18 cellular contexts compared by ENCODE assay signal in the genomic region with DNA sequence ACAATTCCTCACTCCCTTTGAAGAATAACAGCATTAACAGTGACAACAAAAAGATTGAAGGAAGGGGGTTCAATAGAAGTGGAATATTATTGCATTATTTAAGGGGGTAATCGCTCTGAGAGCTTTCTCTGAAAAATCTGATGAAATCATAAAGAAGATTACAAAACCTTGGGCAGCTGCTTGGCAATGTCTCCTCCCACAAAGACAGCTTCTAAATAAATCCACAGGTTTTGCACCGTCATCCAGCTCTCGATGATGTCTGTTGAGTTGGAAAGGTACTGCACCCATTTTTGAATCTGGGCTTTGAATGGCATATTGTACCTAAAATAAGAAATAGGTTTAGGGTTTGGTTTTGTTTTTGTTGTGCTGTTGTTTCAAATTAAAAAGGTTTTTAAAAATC.
"Had no signal": no experiment of that assay in that cellular context is flagged by ENCODE, and none has a peak within 500 bp of the region (broad histone marks: within the 10 kb centered on the region; RNA-seq: fewer than 3 reads in every experiment).

No MANE protein-coding gene starts in this region.

- H3K4me3 ChIP-seq: gastrocnemius medialis, psoas muscle, tibial nerve had no signal

- H3K9me3 ChIP-seq: gastrocnemius medialis, psoas muscle had no signal

- H3K36me3 ChIP-seq: brain microvascular endothelial cell, gastrocnemius medialis, tibial nerve had no signal

- H3K27ac Mint-ChIP-seq: activated naive CD4-positive, alpha-beta T cell treated with anti-CD3 and anti-CD28 coated beads, Interleukin-2, amount 50 U/mL, for 24 hours; dendritic cell treated with granulocyte-macrophage colony-stimulating factor and Interleukin-4, amounts not matched to agents 40 ng/mL and 50 ng/mL, for 4 days; effector memory CD8-positive, alpha-beta T cell; nephron; stimulated activated naive B cell treated with anti-CD40 and anti-IgM and Interleukin-4, amounts not matched to agents 10 μg/mL and 1 μg/mL and 100 μg/mL, for 72 hours; WTC11 had no signal

- H3K4me3 Mint-ChIP-seq: activated naive CD4-positive, alpha-beta T cell treated with anti-CD3 and anti-CD28 coated beads, Interleukin-2, amount 50 U/mL, for 24 hours; dendritic cell treated with granulocyte-macrophage colony-stimulating factor and Interleukin-4, amounts not matched to agents 40 ng/mL and 50 ng/mL, for 4 days; effector memory CD8-positive, alpha-beta T cell; nephron; stimulated activated naive B cell treated with anti-CD40 and anti-IgM and Interleukin-4, amounts not matched to agents 10 μg/mL and 1 μg/mL and 100 μg/mL, for 72 hours; WTC11 had no signal

- H3K27me3 ChIP-seq: brain microvascular endothelial cell, gastrocnemius medialis, tibial nerve had no signal

- H3K27me3 Mint-ChIP-seq: activated naive CD4-positive, alpha-beta T cell treated with anti-CD3 and anti-CD28 coated beads, Interleukin-2, amount 50 U/mL, for 24 hours; dendritic cell treated with granulocyte-macrophage colony-stimulating factor and Interleukin-4, amounts not matched to agents 40 ng/mL and 50 ng/mL, for 4 days; effector memory CD8-positive, alpha-beta T cell; stimulated activated naive B cell treated with anti-CD40 and anti-IgM and Interleukin-4, amounts not matched to agents 10 μg/mL and 1 μg/mL and 100 μg/mL, for 72 hours had no signal

- H3K36me3 Mint-ChIP-seq: activated naive CD4-positive, alpha-beta T cell treated with anti-CD3 and anti-CD28 coated beads, Interleukin-2, amount 50 U/mL, for 24 hours; stimulated activated naive B cell treated with anti-CD40 and anti-IgM and Interleukin-4, amounts not matched to agents 10 μg/mL and 1 μg/mL and 100 μg/mL, for 72 hours; WTC11 had no signal

- H3K4me1 Mint-ChIP-seq: activated naive CD4-positive, alpha-beta T cell treated with anti-CD3 and anti-CD28 coated beads, Interleukin-2, amount 50 U/mL, for 24 hours; nephron; stimulated activated naive B cell treated with anti-CD40 and anti-IgM and Interleukin-4, amounts not matched to agents 10 μg/mL and 1 μg/mL and 100 μg/mL, for 72 hours; WTC11 had no signal

- H3K4me1 ChIP-seq: gastrocnemius medialis, psoas muscle, tibial nerve had no signal

- DNase-seq: activated CD4-positive, alpha-beta T cell treated with anti-CD3 and anti-CD28 coated beads, Interleukin-2, amount 50 U/mL, for 1 hour; activated effector memory CD4-positive, alpha-beta T cell treated with Interleukin-2 at 50 U/mL for 16 hours; activated T-cell treated with anti-CD3 and anti-CD28 coated beads for 4 hours; brain microvascular endothelial cell; cerebellar nuclear complex; effector memory CD8-positive, alpha-beta T cell; gastrocnemius medialis; islet precursor cell; mammary epithelial cell; psoas muscle; stimulated activated CD4-positive, alpha-beta T cell treated with anti-CD3 and anti-CD28 coated beads, Interleukin-2, amount 100 ng/mL, for 24 hours; stimulated activated naive B cell treated with anti-CD40 and anti-IgM and Interleukin-4, amounts not matched to agents 10 μg/mL and 1 μg/mL and 100 μg/mL, for 72 hours had no signal

- H3K27ac ChIP-seq: brain microvascular endothelial cell, epithelial cell of prostate, gastrocnemius medialis, psoas muscle, tibial nerve had no signal
